ENCODE assay signal across 32 cellular contexts in genomic region chr17:36578671-36579070, GRCh38. TPM values are rescaled to one million over a fixed set of nuclear protein-coding genes. Genes with fewer than 3 reads are reported as not detected.
DNase-seq lines count a peak whose midpoint lies in the region; ATAC-seq and TF ChIP-seq lines count a peak whose summit lies in the region.
"Had no signal": no experiment of that assay in that cellular context is flagged by ENCODE, and none has a peak within 500 bp of the region (broad histone marks: within the 10 kb centered on the region; RNA-seq: fewer than 3 reads in every experiment).

No MANE protein-coding gene starts in this region.

- H3K4me3 ChIP-seq in SK-N-SH (ENCODE audit: low read depth in 2 of 2, low read length in 1 of 2) (no peak overlapping the region), Panc1 (ENCODE audit: low read depth in 2 of 2, low read length in 2 of 2) (no peak overlapping the region), choroid plexus epithelial cell (ENCODE audit: low read depth, low read length) (no peak overlapping the region)
- H3K4me3 ChIP-seq: ascending aorta, GM23338, K562, left ventricle myocardium inferior, PC-9, right atrium auricular region, spleen, testis had no signal

- CTCF ChIA-PET in SK-N-SH (lab: Yijun Ruan, JAX) (interaction anchor here (0.9 kb wide), 1 partner anchor 469 kb away, joined by 3 read pairs; no protein-coding TSS in a partner anchor), Panc1 (lab: Charles Lee) (no interaction called here)

- no peak for TF ChIP-seq EP300 in SK-N-SH (IDR thresholded peaks at IDR 0.05; ENCODE audit: borderline replicate concordance in 1 of 2, low read depth in 1 of 2, low read length in 1 of 2)

- in situ Hi-C loops in Panc1 (cut with HindIII; ENCODE audit: low pct_unique_long_range_greater_than_20kb, low sequenced_read_pairs): no loop called here

- no peak overlapping the region for H3K9ac ChIP-seq in SK-N-SH

- H3K9me3 ChIP-seq in SK-N-SH: no peaks in the 10 kb centered on the region
- no peaks in the 10 kb centered on the region for H3K9me3 ChIP-seq in Panc1 (ENCODE audit: control insufficient read depth, insufficient read depth, low read depth, low read length)
- H3K9me3 ChIP-seq: ascending aorta, left ventricle myocardium inferior, right atrium auricular region, spleen, testis had no signal

- no peak for TF ChIP-seq RAD21 in SK-N-SH (IDR thresholded peaks at IDR 0.05; ENCODE audit: low read length)

- TF ChIP-seq CTCF in SK-N-SH (IDR thresholded peaks at IDR 0.05) (no peak), Panc1 (IDR thresholded peaks at IDR 0.05) (no peak), choroid plexus epithelial cell (conservative IDR thresholded peaks at IDR 0.05; ENCODE audit: low read depth, low read length) (no peak), glutamatergic neuron (IDR thresholded peaks at IDR 0.05; ENCODE audit: partially characterized antibody, unreplicated experiment) (no peak)

- WGBS in SK-N-SH (ENCODE audit: low lambda C conversion rate): 98% methylated on average over 2 of the region's 2 CpGs

- H3K4me1 ChIP-seq in SK-N-SH (ENCODE audit: control insufficient read depth in 1 of 2, insufficient read depth in 2 of 2, low read depth in 1 of 2, low read length in 1 of 2) (no peaks in the 10 kb centered on the region), Panc1 (ENCODE audit: control insufficient read depth, insufficient read depth, low read length) (no peaks in the 10 kb centered on the region)
- H3K4me1 ChIP-seq: ascending aorta, right atrium auricular region, testis had no signal

- no peak overlapping the region for H2AFZ ChIP-seq in SK-N-SH (ENCODE audit: low read depth)
- H2AFZ ChIP-seq: GM23338, PC-9 had no signal

- no peak for ATAC-seq in SK-N-SH treated with all-trans-retinoic acid at 6 μM for 48 hours
- ATAC-seq in Panc1: no peak
- no peak for ATAC-seq in GM21381 (IDR thresholded peaks at IDR 0.05; ENCODE audit: unreplicated experiment)
- ATAC-seq: activated CD4-positive, alpha-beta T cell treated with anti-CD3 and anti-CD28 coated beads for 36 hours; activated CD8-positive, alpha-beta T cell treated with anti-CD3 and anti-CD28 coated beads, Interleukin-2, amount 10 ng/mL, durations not matched to agents 7 days and 5 days; GM23338; K562; stimulated activated naive CD8-positive, alpha-beta T cell treated with anti-CD3 and anti-CD28 coated beads, Interleukin-15, Interleukin-2, amounts not matched to agents 100 U/mL and 50 U/mL, for 24 hours had no signal

- intact Hi-C loops in Panc1 (cut with micrococcal nuclease; ENCODE audit: unreplicated experiment): no loop called here

- no peaks in the 10 kb centered on the region for H3K27me3 Mint-ChIP-seq in glutamatergic neuron (ENCODE audit: unreplicated experiment)
- H3K27me3 Mint-ChIP-seq: activated CD4-positive, alpha-beta T cell treated with anti-CD3 and anti-CD28 coated beads for 36 hours; activated naive CD4-positive, alpha-beta T cell treated with anti-CD3 and anti-CD28 coated beads, Interleukin-2, amount 50 U/mL, for 24 hours had no signal

- no peaks in the 10 kb centered on the region for H3K9me2 ChIP-seq in SK-N-SH

- H3K4me1 Mint-ChIP-seq in glutamatergic neuron (ENCODE audit: low read depth, unreplicated experiment): no peaks in the 10 kb centered on the region
- H3K4me1 Mint-ChIP-seq: CD14-positive monocyte, GM23338 had no signal

- peaks cover 68% of the 10 kb centered on the region for H3K79me2 ChIP-seq in SK-N-SH (ENCODE audit: insufficient read depth)

- peaks cover 9% of the 10 kb centered on the region for H3F3A ChIP-seq in SK-N-SH (replicated peaks; ENCODE audit: insufficient read depth)

- POLR2A ChIA-PET in SK-N-SH (lab: Yijun Ruan, JAX) (no interaction called here), Panc1 (lab: Charles Lee) (no interaction called here)

- no peak overlapping the region for H3K4me3 Mint-ChIP-seq in glutamatergic neuron (ENCODE audit: unreplicated experiment)
- H3K4me3 Mint-ChIP-seq: activated CD4-positive, alpha-beta T cell treated with anti-CD3 and anti-CD28 coated beads for 36 hours; activated CD8-positive, alpha-beta T cell treated with anti-CD3 and anti-CD28 coated beads, Interleukin-2, amount 10 ng/mL, durations not matched to agents 7 days and 5 days; activated naive CD4-positive, alpha-beta T cell treated with anti-CD3 and anti-CD28 coated beads, Interleukin-2, amount 50 U/mL, for 24 hours; CD14-positive monocyte; GM23338 had no signal

- DNase-seq in SK-N-SH: no peak
- no peak for DNase-seq in Panc1 (ENCODE audit: low read depth, low spot score)
- peak; percentile 35 for DNase-seq in choroid plexus epithelial cell (ENCODE audit: low read depth)
- peak; percentile 37 for DNase-seq in medulla oblongata (ENCODE audit: extremely low spot score)
- no peak for DNase-seq in glomerular visceral epithelial cell (ENCODE audit: extremely low spot score)
- DNase-seq in glutamatergic neuron: no peak
- DNase-seq: activated CD4-positive, alpha-beta T cell treated with anti-CD3 and anti-CD28 coated beads for 36 hours; activated CD8-positive, alpha-beta T cell treated with anti-CD3 and anti-CD28 coated beads, Interleukin-2, amount 10 ng/mL, durations not matched to agents 7 days and 5 days; DND-41; islet precursor cell; left ventricle myocardium inferior; NCI-H1105 treated with DMSO at 0.1 percent for 48 hours; NCI-H2081; NCI-H526 treated with DMSO at 0.1 percent for 48 hours; PC-9; posterior cingulate gyrus; SHP77 treated with DMSO at 0.1 percent for 48 hours; spleen; stimulated activated CD4-positive, alpha-beta T cell treated with anti-CD3 and anti-CD28 coated beads, Interleukin-2, amount 100 ng/mL, for 24 hours; stimulated activated naive CD8-positive, alpha-beta T cell treated with anti-CD3 and anti-CD28 coated beads, Interleukin-15, Interleukin-2, amounts not matched to agents 100 U/mL and 50 U/mL, for 24 hours; T-helper 9 cell; testis had no signal

- no peak overlapping the region for H3K27ac Mint-ChIP-seq in glutamatergic neuron (ENCODE audit: unreplicated experiment)
- H3K27ac Mint-ChIP-seq: activated CD4-positive, alpha-beta T cell treated with anti-CD3 and anti-CD28 coated beads for 36 hours; activated CD8-positive, alpha-beta T cell treated with anti-CD3 and anti-CD28 coated beads, Interleukin-2, amount 10 ng/mL, durations not matched to agents 7 days and 5 days; activated naive CD4-positive, alpha-beta T cell treated with anti-CD3 and anti-CD28 coated beads, Interleukin-2, amount 50 U/mL, for 24 hours; CD14-positive monocyte; GM23338 had no signal

- H4K20me1 ChIP-seq in SK-N-SH (ENCODE audit: insufficient read depth): peaks cover 43% of the 10 kb centered on the region

- H3K27ac ChIP-seq in SK-N-SH (ENCODE audit: low read depth in 2 of 2, low read length in 1 of 2) (no peak overlapping the region), Panc1 (ENCODE audit: low read length) (no peak overlapping the region)
- H3K27ac ChIP-seq: 22Rv1, ascending aorta, left ventricle myocardium inferior, PC-9, right atrium auricular region, spleen, testis, VCaP had no signal

- H3K36me3 ChIP-seq in SK-N-SH (replicated peaks in 1 of 2; ENCODE audit: control insufficient read depth in 1 of 2, insufficient read depth in 2 of 2, low read length in 1 of 2): peaks cover 37 to 56% of the 10 kb centered on the region in 2 experiments
- peaks cover 17% of the 10 kb centered on the region for H3K36me3 ChIP-seq in Panc1 (ENCODE audit: control insufficient read depth, insufficient read depth, low read length)

- no peaks in the 10 kb centered on the region for H3K36me3 Mint-ChIP-seq in glutamatergic neuron (ENCODE audit: unreplicated experiment)

- BruUV-seq in Panc1 (replicated peaks; lab: Mats Ljungman, UMichigan): TSS peak; percentile 14

- 0 out of 2 replicates have a peak overlapping the region, but pooled peaks have one; percentile 10 for H3K4me2 ChIP-seq in SK-N-SH
- H3K4me2 ChIP-seq: GM23338, PC-9 had no signal

- H3K27me3 ChIP-seq in SK-N-SH (ENCODE audit: insufficient read depth) (no peaks in the 10 kb centered on the region), Panc1 (ENCODE audit: control insufficient read depth, insufficient read depth, low read length) (no peaks in the 10 kb centered on the region)
- H3K27me3 ChIP-seq: ascending aorta, right atrium auricular region, spleen, testis had no signal

- H3K9me3 Mint-ChIP-seq in glutamatergic neuron (ENCODE audit: unreplicated experiment): peaks cover 3% of the 10 kb centered on the region
- H3K9me3 Mint-ChIP-seq: activated naive CD4-positive, alpha-beta T cell treated with anti-CD3 and anti-CD28 coated beads, Interleukin-2, amount 50 U/mL, for 24 hours; CD14-positive monocyte; GM23338 had no signal

TF ChIP-seq in SK-N-SH treated with all-trans-retinoic acid at 6 μM for 48 hours, 23 proteins besides CTCF, POLR2A, EP300 and RAD21 (continues in another document):
- no peak for TF ChIP-seq RARB (CRISPR knock-in tag; IDR thresholded peaks at IDR 0.05)

RNA-seq across cellular contexts. Expression of gene DHRS11, which starts 13.0 kb away (rescaled TPM):
- 31.6 and 38.5 TPM in 2 replicates for polyA plus RNA-seq in SK-N-SH (2012; rRNA removed)
- polyA plus RNA-seq in SK-N-SH (2012; cell fraction: cytosol; rRNA removed): 19.6 and 23.8 TPM in 2 replicates
- polyA plus RNA-seq in SK-N-SH (2012; cell fraction: nucleus; rRNA removed): 72.1 and 75.8 TPM in 2 replicates
- total RNA-seq in Panc1 (2021; ENCODE audit: unreplicated experiment) (11.8 TPM), glutamatergic neuron (ENCODE audit: unreplicated experiment) (13.4 TPM)
- 10.1 TPM for polyA plus RNA-seq in Panc1 (2012; ENCODE audit: insufficient read length)

RNA-seq across cellular contexts. Expression of gene MRM1, which starts 22.7 kb away (rescaled TPM):
- 9.8 and 10.9 TPM in 2 replicates for polyA plus RNA-seq in SK-N-SH (2012; rRNA removed)
- 5.9 and 7.9 TPM in 2 replicates for polyA plus RNA-seq in SK-N-SH (2012; cell fraction: cytosol; rRNA removed)
- polyA plus RNA-seq in SK-N-SH (2012; cell fraction: nucleus; rRNA removed): 24.6 and 27.4 TPM in 2 replicates
- total RNA-seq in Panc1 (2021; ENCODE audit: unreplicated experiment): 7.8 TPM
- polyA plus RNA-seq in Panc1 (2012; ENCODE audit: insufficient read length): 5.6 TPM
- 2.3 TPM for total RNA-seq in glutamatergic neuron (ENCODE audit: unreplicated experiment)
- total RNA-seq: ascending aorta had no signal

RNA-seq across cellular contexts. Expression of gene GGNBP2, which starts 34.0 kb away (rescaled TPM):
- polyA plus RNA-seq in SK-N-SH (2012; rRNA removed): 74.5 and 79.3 TPM in 2 replicates
- 60.0 and 61.0 TPM in 2 replicates for polyA plus RNA-seq in SK-N-SH (2012; cell fraction: cytosol; rRNA removed)
- 92.6 and 156 TPM in 2 replicates for polyA plus RNA-seq in SK-N-SH (2012; cell fraction: nucleus; rRNA removed)
- 57.2 TPM for total RNA-seq in Panc1 (2021; ENCODE audit: unreplicated experiment)
- polyA plus RNA-seq in Panc1 (2012; ENCODE audit: insufficient read length): 33.5 TPM
- 105 TPM for total RNA-seq in glutamatergic neuron (ENCODE audit: unreplicated experiment)

RNA-seq across cellular contexts. Expression of gene PIGW, which starts 43.9 kb away (rescaled TPM):
- 10.1 and 11.2 TPM in 2 replicates for polyA plus RNA-seq in SK-N-SH (2012; rRNA removed)
- 12.4 and 14.1 TPM in 2 replicates for polyA plus RNA-seq in SK-N-SH (2012; cell fraction: cytosol; rRNA removed)
- polyA plus RNA-seq in SK-N-SH (2012; cell fraction: nucleus; rRNA removed): 4.4 and 6.9 TPM in 2 replicates
- total RNA-seq in Panc1 (2021; ENCODE audit: unreplicated experiment) (16.2 TPM), glutamatergic neuron (ENCODE audit: unreplicated experiment) (10.6 TPM)
- polyA plus RNA-seq in Panc1 (2012; ENCODE audit: insufficient read length): 4.9 TPM

RNA-seq across cellular contexts. Expression of gene MYO19, which starts 44.0 kb away (rescaled TPM):
- polyA plus RNA-seq in SK-N-SH (2012; rRNA removed): 61.6 and 72.4 TPM in 2 replicates
- polyA plus RNA-seq in SK-N-SH (2012; cell fraction: cytosol; rRNA removed): 20.3 and 28.5 TPM in 2 replicates
- polyA plus RNA-seq in SK-N-SH (2012; cell fraction: nucleus; rRNA removed): 344 and 424 TPM in 2 replicates
- total RNA-seq in Panc1 (2021; ENCODE audit: unreplicated experiment) (88.0 TPM), glutamatergic neuron (ENCODE audit: unreplicated experiment) (88.4 TPM)
- 43.1 TPM for polyA plus RNA-seq in Panc1 (2012; ENCODE audit: insufficient read length)

Comparison
In these comparisons a context has a peak if more than half of its experiments do, and no peak if none do; other contexts are left out.
1. DNase-seq: peak in choroid plexus epithelial cell (single experiment) and medulla oblongata (single experiment); none in SK-N-SH (single experiment), Panc1 (single experiment), glomerular visceral epithelial cell (single experiment) and glutamatergic neuron (single experiment).